ENCODE assay signal across 8 cellular contexts in the genomic region with DNA sequence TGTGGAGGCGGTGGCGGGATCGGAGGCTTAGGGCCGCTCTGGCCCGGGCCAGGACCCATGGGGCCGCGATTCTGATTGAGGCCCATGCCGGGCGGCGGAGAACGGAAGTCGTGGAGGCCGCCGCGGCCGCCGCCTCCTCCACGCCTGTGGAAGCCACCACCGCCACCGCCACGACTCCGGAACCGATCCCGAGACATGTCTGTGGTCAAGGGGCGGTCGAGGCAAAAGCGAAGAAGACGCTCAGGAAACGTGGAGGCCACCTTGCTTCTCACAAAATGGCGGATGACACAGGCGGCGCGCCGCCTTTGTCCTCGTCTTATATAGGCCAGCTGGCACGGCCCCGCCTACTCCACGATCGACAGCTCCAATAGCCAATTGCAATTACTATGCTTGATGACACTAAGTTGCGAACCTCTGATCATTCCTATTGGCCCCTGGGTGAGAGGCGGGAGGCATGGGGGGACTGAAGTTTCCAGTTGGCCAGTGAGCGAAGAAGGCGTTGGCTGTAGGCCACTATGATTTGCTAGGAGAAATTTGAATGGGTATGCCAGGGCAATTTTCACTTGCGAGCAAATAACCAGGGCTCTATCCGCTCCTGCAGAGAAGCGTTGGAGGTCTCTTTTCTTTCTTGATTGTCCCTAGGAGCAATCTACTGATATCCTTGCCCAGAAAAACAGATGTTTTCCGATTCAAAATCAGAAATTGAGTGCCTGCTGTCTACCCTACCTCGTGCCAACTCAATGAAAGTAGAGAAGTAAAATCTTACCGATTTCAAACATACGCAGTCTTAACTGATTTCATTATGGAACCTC. TPM values are rescaled to one million over a fixed set of nuclear protein-coding genes. Genes with fewer than 3 reads are reported as not detected.
DNase-seq lines count a peak whose midpoint lies in the region; ATAC-seq and TF ChIP-seq lines count a peak whose summit lies in the region.

A gene with protein sequence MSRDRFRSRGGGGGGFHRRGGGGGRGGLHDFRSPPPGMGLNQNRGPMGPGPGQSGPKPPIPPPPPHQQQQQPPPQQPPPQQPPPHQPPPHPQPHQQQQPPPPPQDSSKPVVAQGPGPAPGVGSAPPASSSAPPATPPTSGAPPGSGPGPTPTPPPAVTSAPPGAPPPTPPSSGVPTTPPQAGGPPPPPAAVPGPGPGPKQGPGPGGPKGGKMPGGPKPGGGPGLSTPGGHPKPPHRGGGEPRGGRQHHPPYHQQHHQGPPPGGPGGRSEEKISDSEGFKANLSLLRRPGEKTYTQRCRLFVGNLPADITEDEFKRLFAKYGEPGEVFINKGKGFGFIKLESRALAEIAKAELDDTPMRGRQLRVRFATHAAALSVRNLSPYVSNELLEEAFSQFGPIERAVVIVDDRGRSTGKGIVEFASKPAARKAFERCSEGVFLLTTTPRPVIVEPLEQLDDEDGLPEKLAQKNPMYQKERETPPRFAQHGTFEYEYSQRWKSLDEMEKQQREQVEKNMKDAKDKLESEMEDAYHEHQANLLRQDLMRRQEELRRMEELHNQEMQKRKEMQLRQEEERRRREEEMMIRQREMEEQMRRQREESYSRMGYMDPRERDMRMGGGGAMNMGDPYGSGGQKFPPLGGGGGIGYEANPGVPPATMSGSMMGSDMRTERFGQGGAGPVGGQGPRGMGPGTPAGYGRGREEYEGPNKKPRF (minus strand): TSS at position 293 of the 812 bp plus-strand sequence. CDS start 96 bp downstream, at position 197.

- no peaks in the 10 kb centered on the region for H3K27me3 ChIP-seq in hepatocyte

- H3K4me1 ChIP-seq in hepatocyte (ENCODE audit: insufficient read depth) = peaks cover 22% of the 10 kb centered on the region

- TF ChIP-seq CTCF in hepatocyte (IDR thresholded peaks at IDR 0.05; ENCODE audit: poor library complexity) = no peak

- peak within 1 kb of the TSS; percentile 72 for H3K4me2 ChIP-seq in hepatocyte

- H3K4me3 ChIP-seq in hepatocyte = peak within 1 kb of the TSS; percentile 100

- peaks cover 4% of the 10 kb centered on the region for H3K36me3 ChIP-seq in hepatocyte (replicated peaks; ENCODE audit: insufficient read depth, low read depth)

- DNase-seq in NCI-H2081 (lab: John Stamatoyannopoulos, UW) (peak; percentile 100), T1000 (lab: John Stamatoyannopoulos, UW) (peak; percentile 97), astrocyte of the hippocampus (ENCODE audit: low read depth, low spot score) (peak; percentile 99), hepatocyte (ENCODE audit: low spot score) (peak; percentile 97), renal cortical epithelial cell (ENCODE audit: low read depth) (peak; percentile 99), cortex of kidney (lab: John Stamatoyannopoulos, UW) (no peak)

- H3K27ac ChIP-seq in hepatocyte = peak within 1 kb of the TSS; percentile 95

- H4K20me1 ChIP-seq in hepatocyte (ENCODE audit: insufficient read depth, poor library complexity, severe bottlenecking) = peaks cover 38% of the 10 kb centered on the region

- H2AFZ ChIP-seq in hepatocyte = peak within 1 kb of the TSS; percentile 53

- ATAC-seq in GM18508 (IDR thresholded peaks at IDR 0.05; ENCODE audit: insufficient read depth, unreplicated experiment) = peak; percentile 79
- ATAC-seq in HG03025 (IDR thresholded peaks at IDR 0.05; ENCODE audit: low FRiP score, unreplicated experiment) = peak; percentile 84

- peaks cover 48% of the 10 kb centered on the region for H3K79me2 ChIP-seq in hepatocyte

- H3K9me3 ChIP-seq in hepatocyte (ENCODE audit: low read depth) = no peaks in the 10 kb centered on the region

- WGBS in hepatocyte (ENCODE audit: low lambda C conversion rate, missing lambda C conversion rate) = 3% methylated on average over 50 of the region's 50 CpGs

- no peaks in the 10 kb centered on the region for H3K9me2 ChIP-seq in hepatocyte (replicated peaks; ENCODE audit: insufficient read depth)

RNA-seq across cellular contexts. Expression of the gene that starts here (rescaled TPM):
- total RNA-seq in hepatocyte = 138 and 183 TPM in 2 replicates
- 165 and 170 TPM in 2 replicates for polyA plus RNA-seq in hepatocyte
- 167 and 281 TPM in 2 replicates for total RNA-seq in renal cortical epithelial cell
